In the genomic region with DNA sequence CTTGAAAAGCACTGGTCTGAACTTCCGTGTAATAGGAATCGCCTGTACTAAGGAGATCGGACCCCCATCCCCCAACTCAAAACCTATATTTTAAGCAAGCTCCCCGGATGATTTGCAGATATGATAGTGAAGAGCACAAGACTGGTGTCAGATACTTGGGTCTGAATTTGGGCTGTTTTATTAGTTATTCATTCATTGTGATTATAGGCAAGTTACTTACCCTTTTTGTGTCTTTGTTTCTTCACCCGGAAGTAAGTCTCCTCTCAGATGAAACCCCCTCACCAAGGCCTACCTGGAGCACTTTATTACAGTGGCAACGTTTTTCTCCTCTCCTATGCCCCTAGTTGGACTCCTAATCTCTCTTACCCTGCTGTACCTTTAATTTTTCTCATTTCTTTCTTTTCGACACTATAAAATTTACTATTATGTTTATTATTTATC, we compare ENCODE assay signal across 1 cellular context.
TF ChIP-seq lines count a peak whose summit lies in the region.

No MANE protein-coding gene starts in this region.

TF ChIP-seq in K562, 482 proteins besides CTCF, POLR2A, EP300 and RAD21 (continues in another document):
- TF ChIP-seq U2AF1 (optimal IDR thresholded peaks at IDR 0.05; ENCODE audit: low read depth, low read length) (no peak), KLF16 (IDR thresholded peaks at IDR 0.05) (no peak), SMARCC2 (IDR thresholded peaks at IDR 0.05; ENCODE audit: low read depth) (0 out of 2 replicates have a peak, but pooled peaks have one; percentile 15), CHD2 (IDR thresholded peaks at IDR 0.05; ENCODE audit: low read depth, low read length) (peak; percentile 53; the same call in 1 of the 2 replicates), ZNF143 (CRISPR knock-in tag; IDR thresholded peaks at IDR 0.05) (no peak), KAT7 (CRISPR knock-in tag; IDR thresholded peaks at IDR 0.05; ENCODE audit: borderline replicate concordance) (no peak), TAF1 (IDR thresholded peaks at IDR 0.05; ENCODE audit: control insufficient read depth, extremely low read depth, insufficient read depth, low read length, severe bottlenecking) (no peak), ZNF696 (CRISPR knock-in tag; conservative IDR thresholded peaks at IDR 0.05) (no peak), CXXC5 (CRISPR knock-in tag; IDR thresholded peaks at IDR 0.05) (no peak), JUND (IDR thresholded peaks at IDR 0.05; ENCODE audit: borderline replicate concordance, low read depth, low read length) (no peak), JUND (tag; IDR thresholded peaks at IDR 0.05; ENCODE audit: borderline replicate concordance, low read depth, low read length) (peak; percentile 2; the same call in 1 of the 3 replicates), HMGN3 (IDR thresholded peaks at IDR 0.05; ENCODE audit: borderline replicate concordance, extremely low read depth, insufficient read length, low read depth, low read length) (no peak), FIP1L1 (IDR thresholded peaks at IDR 0.05; ENCODE audit: low read depth, low read length, poor library complexity, severe bottlenecking) (no peak), MAFG (tag; conservative IDR thresholded peaks at IDR 0.05) (no peak), ZZZ3 (IDR thresholded peaks at IDR 0.05) (no peak), HCFC1 (IDR thresholded peaks at IDR 0.05; ENCODE audit: low read depth, low read length) (no peak), CBX2 (IDR thresholded peaks at IDR 0.05; ENCODE audit: insufficient read depth, low read length, poor library complexity, severe bottlenecking) (no peak), NFE2L1 (tag; IDR thresholded peaks at IDR 0.05; ENCODE audit: borderline replicate concordance, low read depth) (no peak), CBX8 (IDR thresholded peaks at IDR 0.05; ENCODE audit: borderline replicate concordance, extremely low read depth, low read depth, low read length, poor library complexity, severe bottlenecking) (no peak), SREBF1 (IDR thresholded peaks at IDR 0.05; ENCODE audit: borderline replicate concordance, low read depth, low read length) (no peak), ZNF175 (CRISPR knock-in tag; IDR thresholded peaks at IDR 0.05; ENCODE audit: low read depth) (peak; percentile 38; the same call in 1 of the 2 replicates), YY1 (IDR thresholded peaks at IDR 0.05; ENCODE audit: borderline replicate concordance in 1 of 3, control insufficient read depth in 1 of 3, extremely low read depth in 1 of 3, insufficient read depth in 3 of 3, insufficient read length in 1 of 3, insufficient replicate concordance in 2 of 3, low read depth in 1 of 3, low read length in 2 of 3) (no peak), RFX5 (IDR thresholded peaks at IDR 0.05; ENCODE audit: low read depth, low read length) (no peak), ZNF436 (CRISPR knock-in tag; IDR thresholded peaks at IDR 0.05) (no peak)
- TF ChIP-seq, protein P1, sequence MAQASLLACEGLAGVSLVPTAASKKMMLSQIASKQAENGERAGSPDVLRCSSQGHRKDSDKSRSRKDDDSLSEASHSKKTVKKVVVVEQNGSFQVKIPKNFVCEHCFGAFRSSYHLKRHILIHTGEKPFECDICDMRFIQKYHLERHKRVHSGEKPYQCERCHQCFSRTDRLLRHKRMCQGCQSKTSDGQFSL (CRISPR knock-in tag; IDR thresholded peaks at IDR 0.05): no peak
- TF ChIP-seq, protein P1 (tag; IDR thresholded peaks at IDR 0.05): no peak
- TF ChIP-seq, protein P2, sequence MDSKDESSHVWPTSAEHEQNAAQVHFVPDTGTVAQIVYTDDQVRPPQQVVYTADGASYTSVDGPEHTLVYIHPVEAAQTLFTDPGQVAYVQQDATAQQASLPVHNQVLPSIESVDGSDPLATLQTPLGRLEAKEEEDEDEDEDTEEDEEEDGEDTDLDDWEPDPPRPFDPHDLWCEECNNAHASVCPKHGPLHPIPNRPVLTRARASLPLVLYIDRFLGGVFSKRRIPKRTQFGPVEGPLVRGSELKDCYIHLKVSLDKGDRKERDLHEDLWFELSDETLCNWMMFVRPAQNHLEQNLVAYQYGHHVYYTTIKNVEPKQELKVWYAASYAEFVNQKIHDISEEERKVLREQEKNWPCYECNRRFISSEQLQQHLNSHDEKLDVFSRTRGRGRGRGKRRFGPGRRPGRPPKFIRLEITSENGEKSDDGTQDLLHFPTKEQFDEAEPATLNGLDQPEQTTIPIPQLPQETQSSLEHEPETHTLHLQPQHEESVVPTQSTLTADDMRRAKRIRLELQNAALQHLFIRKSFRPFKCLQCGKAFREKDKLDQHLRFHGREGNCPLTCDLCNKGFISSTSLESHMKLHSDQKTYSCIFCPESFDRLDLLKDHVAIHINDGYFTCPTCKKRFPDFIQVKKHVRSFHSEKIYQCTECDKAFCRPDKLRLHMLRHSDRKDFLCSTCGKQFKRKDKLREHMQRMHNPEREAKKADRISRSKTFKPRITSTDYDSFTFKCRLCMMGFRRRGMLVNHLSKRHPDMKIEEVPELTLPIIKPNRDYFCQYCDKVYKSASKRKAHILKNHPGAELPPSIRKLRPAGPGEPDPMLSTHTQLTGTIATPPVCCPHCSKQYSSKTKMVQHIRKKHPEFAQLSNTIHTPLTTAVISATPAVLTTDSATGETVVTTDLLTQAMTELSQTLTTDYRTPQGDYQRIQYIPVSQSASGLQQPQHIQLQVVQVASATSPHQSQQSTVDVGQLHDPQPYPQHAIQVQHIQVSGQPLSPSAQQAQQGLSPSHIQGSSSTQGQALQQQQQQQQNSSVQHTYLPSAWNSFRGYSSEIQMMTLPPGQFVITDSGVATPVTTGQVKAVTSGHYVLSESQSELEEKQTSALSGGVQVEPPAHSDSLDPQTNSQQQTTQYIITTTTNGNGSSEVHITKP (IDR thresholded peaks at IDR 0.05; ENCODE audit: partially characterized antibody): peak; percentile 24
- TF ChIP-seq, protein P3, sequence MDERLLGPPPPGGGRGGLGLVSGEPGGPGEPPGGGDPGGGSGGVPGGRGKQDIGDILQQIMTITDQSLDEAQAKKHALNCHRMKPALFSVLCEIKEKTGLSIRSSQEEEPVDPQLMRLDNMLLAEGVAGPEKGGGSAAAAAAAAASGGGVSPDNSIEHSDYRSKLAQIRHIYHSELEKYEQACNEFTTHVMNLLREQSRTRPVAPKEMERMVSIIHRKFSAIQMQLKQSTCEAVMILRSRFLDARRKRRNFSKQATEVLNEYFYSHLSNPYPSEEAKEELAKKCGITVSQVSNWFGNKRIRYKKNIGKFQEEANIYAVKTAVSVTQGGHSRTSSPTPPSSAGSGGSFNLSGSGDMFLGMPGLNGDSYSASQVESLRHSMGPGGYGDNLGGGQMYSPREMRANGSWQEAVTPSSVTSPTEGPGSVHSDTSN (CRISPR knock-in tag; IDR thresholded peaks at IDR 0.05; ENCODE audit: low read depth): no peak
- TF ChIP-seq, protein P3 (tag; conservative IDR thresholded peaks at IDR 0.05; ENCODE audit: low read depth): no peak
- TF ChIP-seq, protein P4, sequence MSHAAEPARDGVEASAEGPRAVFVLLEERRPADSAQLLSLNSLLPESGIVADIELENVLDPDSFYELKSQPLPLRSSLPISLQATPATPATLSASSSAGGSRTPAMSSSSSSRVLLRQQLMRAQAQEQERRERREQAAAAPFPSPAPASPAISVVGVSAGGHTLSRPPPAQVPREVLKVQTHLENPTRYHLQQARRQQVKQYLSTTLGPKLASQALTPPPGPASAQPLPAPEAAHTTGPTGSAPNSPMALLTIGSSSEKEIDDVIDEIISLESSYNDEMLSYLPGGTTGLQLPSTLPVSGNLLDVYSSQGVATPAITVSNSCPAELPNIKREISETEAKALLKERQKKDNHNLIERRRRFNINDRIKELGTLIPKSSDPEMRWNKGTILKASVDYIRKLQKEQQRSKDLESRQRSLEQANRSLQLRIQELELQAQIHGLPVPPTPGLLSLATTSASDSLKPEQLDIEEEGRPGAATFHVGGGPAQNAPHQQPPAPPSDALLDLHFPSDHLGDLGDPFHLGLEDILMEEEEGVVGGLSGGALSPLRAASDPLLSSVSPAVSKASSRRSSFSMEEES (CRISPR knock-in tag; IDR thresholded peaks at IDR 0.05): no peak
- TF ChIP-seq, protein P5, sequence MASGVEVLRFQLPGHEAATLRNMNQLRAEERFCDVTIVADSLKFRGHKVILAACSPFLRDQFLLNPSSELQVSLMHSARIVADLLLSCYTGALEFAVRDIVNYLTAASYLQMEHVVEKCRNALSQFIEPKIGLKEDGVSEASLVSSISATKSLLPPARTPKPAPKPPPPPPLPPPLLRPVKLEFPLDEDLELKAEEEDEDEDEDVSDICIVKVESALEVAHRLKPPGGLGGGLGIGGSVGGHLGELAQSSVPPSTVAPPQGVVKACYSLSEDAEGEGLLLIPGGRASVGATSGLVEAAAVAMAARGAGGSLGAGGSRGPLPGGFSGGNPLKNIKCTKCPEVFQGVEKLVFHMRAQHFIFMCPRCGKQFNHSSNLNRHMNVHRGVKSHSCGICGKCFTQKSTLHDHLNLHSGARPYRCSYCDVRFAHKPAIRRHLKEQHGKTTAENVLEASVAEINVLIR (CRISPR knock-in tag; IDR thresholded peaks at IDR 0.05): no peak
- TF ChIP-seq, protein P6, sequence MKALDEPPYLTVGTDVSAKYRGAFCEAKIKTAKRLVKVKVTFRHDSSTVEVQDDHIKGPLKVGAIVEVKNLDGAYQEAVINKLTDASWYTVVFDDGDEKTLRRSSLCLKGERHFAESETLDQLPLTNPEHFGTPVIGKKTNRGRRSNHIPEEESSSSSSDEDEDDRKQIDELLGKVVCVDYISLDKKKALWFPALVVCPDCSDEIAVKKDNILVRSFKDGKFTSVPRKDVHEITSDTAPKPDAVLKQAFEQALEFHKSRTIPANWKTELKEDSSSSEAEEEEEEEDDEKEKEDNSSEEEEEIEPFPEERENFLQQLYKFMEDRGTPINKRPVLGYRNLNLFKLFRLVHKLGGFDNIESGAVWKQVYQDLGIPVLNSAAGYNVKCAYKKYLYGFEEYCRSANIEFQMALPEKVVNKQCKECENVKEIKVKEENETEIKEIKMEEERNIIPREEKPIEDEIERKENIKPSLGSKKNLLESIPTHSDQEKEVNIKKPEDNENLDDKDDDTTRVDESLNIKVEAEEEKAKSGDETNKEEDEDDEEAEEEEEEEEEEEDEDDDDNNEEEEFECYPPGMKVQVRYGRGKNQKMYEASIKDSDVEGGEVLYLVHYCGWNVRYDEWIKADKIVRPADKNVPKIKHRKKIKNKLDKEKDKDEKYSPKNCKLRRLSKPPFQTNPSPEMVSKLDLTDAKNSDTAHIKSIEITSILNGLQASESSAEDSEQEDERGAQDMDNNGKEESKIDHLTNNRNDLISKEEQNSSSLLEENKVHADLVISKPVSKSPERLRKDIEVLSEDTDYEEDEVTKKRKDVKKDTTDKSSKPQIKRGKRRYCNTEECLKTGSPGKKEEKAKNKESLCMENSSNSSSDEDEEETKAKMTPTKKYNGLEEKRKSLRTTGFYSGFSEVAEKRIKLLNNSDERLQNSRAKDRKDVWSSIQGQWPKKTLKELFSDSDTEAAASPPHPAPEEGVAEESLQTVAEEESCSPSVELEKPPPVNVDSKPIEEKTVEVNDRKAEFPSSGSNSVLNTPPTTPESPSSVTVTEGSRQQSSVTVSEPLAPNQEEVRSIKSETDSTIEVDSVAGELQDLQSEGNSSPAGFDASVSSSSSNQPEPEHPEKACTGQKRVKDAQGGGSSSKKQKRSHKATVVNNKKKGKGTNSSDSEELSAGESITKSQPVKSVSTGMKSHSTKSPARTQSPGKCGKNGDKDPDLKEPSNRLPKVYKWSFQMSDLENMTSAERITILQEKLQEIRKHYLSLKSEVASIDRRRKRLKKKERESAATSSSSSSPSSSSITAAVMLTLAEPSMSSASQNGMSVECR (CRISPR knock-in tag; IDR thresholded peaks at IDR 0.05): no peak
- TF ChIP-seq, protein P7, sequence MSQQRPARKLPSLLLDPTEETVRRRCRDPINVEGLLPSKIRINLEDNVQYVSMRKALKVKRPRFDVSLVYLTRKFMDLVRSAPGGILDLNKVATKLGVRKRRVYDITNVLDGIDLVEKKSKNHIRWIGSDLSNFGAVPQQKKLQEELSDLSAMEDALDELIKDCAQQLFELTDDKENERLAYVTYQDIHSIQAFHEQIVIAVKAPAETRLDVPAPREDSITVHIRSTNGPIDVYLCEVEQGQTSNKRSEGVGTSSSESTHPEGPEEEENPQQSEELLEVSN (IDR thresholded peaks at IDR 0.05; ENCODE audit: borderline replicate concordance in 1 of 2, extremely low read depth in 1 of 2, insufficient read depth in 1 of 2, insufficient read length in 1 of 2, low read depth in 1 of 2, low read length in 1 of 2, poor library complexity in 1 of 2, severe bottlenecking in 1 of 2): no peak
- TF ChIP-seq, protein P8, sequence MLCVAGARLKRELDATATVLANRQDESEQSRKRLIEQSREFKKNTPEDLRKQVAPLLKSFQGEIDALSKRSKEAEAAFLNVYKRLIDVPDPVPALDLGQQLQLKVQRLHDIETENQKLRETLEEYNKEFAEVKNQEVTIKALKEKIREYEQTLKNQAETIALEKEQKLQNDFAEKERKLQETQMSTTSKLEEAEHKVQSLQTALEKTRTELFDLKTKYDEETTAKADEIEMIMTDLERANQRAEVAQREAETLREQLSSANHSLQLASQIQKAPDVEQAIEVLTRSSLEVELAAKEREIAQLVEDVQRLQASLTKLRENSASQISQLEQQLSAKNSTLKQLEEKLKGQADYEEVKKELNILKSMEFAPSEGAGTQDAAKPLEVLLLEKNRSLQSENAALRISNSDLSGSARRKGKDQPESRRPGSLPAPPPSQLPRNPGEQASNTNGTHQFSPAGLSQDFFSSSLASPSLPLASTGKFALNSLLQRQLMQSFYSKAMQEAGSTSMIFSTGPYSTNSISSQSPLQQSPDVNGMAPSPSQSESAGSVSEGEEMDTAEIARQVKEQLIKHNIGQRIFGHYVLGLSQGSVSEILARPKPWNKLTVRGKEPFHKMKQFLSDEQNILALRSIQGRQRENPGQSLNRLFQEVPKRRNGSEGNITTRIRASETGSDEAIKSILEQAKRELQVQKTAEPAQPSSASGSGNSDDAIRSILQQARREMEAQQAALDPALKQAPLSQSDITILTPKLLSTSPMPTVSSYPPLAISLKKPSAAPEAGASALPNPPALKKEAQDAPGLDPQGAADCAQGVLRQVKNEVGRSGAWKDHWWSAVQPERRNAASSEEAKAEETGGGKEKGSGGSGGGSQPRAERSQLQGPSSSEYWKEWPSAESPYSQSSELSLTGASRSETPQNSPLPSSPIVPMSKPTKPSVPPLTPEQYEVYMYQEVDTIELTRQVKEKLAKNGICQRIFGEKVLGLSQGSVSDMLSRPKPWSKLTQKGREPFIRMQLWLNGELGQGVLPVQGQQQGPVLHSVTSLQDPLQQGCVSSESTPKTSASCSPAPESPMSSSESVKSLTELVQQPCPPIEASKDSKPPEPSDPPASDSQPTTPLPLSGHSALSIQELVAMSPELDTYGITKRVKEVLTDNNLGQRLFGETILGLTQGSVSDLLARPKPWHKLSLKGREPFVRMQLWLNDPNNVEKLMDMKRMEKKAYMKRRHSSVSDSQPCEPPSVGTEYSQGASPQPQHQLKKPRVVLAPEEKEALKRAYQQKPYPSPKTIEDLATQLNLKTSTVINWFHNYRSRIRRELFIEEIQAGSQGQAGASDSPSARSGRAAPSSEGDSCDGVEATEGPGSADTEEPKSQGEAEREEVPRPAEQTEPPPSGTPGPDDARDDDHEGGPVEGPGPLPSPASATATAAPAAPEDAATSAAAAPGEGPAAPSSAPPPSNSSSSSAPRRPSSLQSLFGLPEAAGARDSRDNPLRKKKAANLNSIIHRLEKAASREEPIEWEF (CRISPR knock-in tag; IDR thresholded peaks at IDR 0.05): no peak
